21 cellular contexts compared by ENCODE assay signal in genomic region chr3:107739227-107739626, GRCh38.
DNase-seq lines count a peak whose midpoint lies in the region; ATAC-seq and TF ChIP-seq lines count a peak whose summit lies in the region.
"Had no signal": no experiment of that assay in that cellular context is flagged by ENCODE, and none has a peak within 500 bp of the region (broad histone marks: within the 10 kb centered on the region; RNA-seq: fewer than 3 reads in every experiment).

No MANE protein-coding gene starts in this region.

- peaks cover 31% of the 10 kb centered on the region for H3K4me1 Mint-ChIP-seq in activated B cell treated with CpG ODN at 0.5 μM for 24 hours
- H3K4me1 Mint-ChIP-seq in stimulated activated memory B cell treated with anti-CD40 and anti-IgM and Interleukin-4, amounts not matched to agents 10 μg/mL and 1 μg/mL and 100 μg/mL, for 72 hours, result peaks cover 33% of the 10 kb centered on the region

- POLR2A ChIA-PET in OCI-LY7 (lab: Charles Lee), result interaction anchor here (0.6 to 1.3 kb wide), 6 partner anchors 9 to 114 kb away, joined by 3 to 7 read pairs (median 3); no protein-coding TSS in a partner anchor
- POLR2A ChIA-PET in activated B cell treated with CpG ODN at 0.5 μM for 24 hours (lab: Charles Lee), result interaction anchor here (0.7 to 1.0 kb wide), 2 partner anchors 218 to 309 kb away, joined by 3 read pairs; no protein-coding TSS in a partner anchor
- POLR2A ChIA-PET in GM10248 (lab: Yijun Ruan, JAX), result no interaction called here

- no peak overlapping the region for H2AFZ ChIP-seq in OCI-LY7 (ENCODE audit: low read length)

- ATAC-seq in activated B cell treated with CpG ODN at 0.5 μM for 24 hours (ENCODE audit: low read depth) (peak; percentile 82), GM18517 (IDR thresholded peaks at IDR 0.05; ENCODE audit: unreplicated experiment) (no peak)
- ATAC-seq in stimulated activated memory B cell treated with anti-CD40 and anti-IgM and Interleukin-4, amounts not matched to agents 10 μg/mL and 1 μg/mL and 100 μg/mL, for 72 hours, result peak; percentile 59

- H4K20me1 ChIP-seq in OCI-LY7 (ENCODE audit: insufficient read depth, low read length), result peaks cover 3% of the 10 kb centered on the region; the same call in 1 of the 2 replicates

- H3K9me3 Mint-ChIP-seq in activated B cell treated with CpG ODN at 0.5 μM for 24 hours, result no peaks in the 10 kb centered on the region
- no peaks in the 10 kb centered on the region for H3K9me3 Mint-ChIP-seq in stimulated activated memory B cell treated with anti-CD40 and anti-IgM and Interleukin-4, amounts not matched to agents 10 μg/mL and 1 μg/mL and 100 μg/mL, for 72 hours

- no peak overlapping the region for H3K4me3 ChIP-seq in OCI-LY7 (ENCODE audit: low read depth, low read length, poor library complexity, severe bottlenecking)

- no peaks in the 10 kb centered on the region for H3K9me2 ChIP-seq in OCI-LY7 (ENCODE audit: insufficient read depth, low read length)
- H3K9me2 ChIP-seq: SK-N-SH had no signal

- CTCF ChIA-PET in OCI-LY7 (lab: Charles Lee; ENCODE audit: unreplicated experiment), result no interaction called here
- CTCF ChIA-PET in activated B cell treated with CpG ODN at 0.5 μM for 24 hours (lab: Charles Lee), result interaction anchor here (0.8 to 4.4 kb wide), 10 partner anchors 9 to 503 kb away, joined by 3 to 46 read pairs (median 4); no protein-coding TSS in a partner anchor
- CTCF ChIA-PET in GM10248 (lab: Yijun Ruan, JAX), result interaction anchor here (0.8 to 4.1 kb wide), 8 partner anchors 9 to 165 kb away, joined by 3 to 24 read pairs (median 3); no protein-coding TSS in a partner anchor

- H3K79me2 ChIP-seq in OCI-LY7 (ENCODE audit: insufficient read depth, low read depth, low read length), result no peaks in the 10 kb centered on the region

- H3K36me3 ChIP-seq in OCI-LY7 (ENCODE audit: insufficient read depth, low read length), result peaks cover 6% of the 10 kb centered on the region; the same call in 1 of the 2 replicates

- intact Hi-C loops in OCI-LY7 (cut with micrococcal nuclease; ENCODE audit: unreplicated experiment) (no loop called here), activated B cell treated with CpG ODN at 0.5 μM for 24 hours (cut with micrococcal nuclease) (no loop called here)

- no peaks in the 10 kb centered on the region for H3K27me3 Mint-ChIP-seq in activated B cell treated with CpG ODN at 0.5 μM for 24 hours
- H3K27me3 Mint-ChIP-seq in stimulated activated memory B cell treated with anti-CD40 and anti-IgM and Interleukin-4, amounts not matched to agents 10 μg/mL and 1 μg/mL and 100 μg/mL, for 72 hours, result no peaks in the 10 kb centered on the region

- peaks cover 22% of the 10 kb centered on the region for H3K36me3 Mint-ChIP-seq in activated B cell treated with CpG ODN at 0.5 μM for 24 hours (ENCODE audit: low read depth)
- peaks cover 18% of the 10 kb centered on the region for H3K36me3 Mint-ChIP-seq in stimulated activated memory B cell treated with anti-CD40 and anti-IgM and Interleukin-4, amounts not matched to agents 10 μg/mL and 1 μg/mL and 100 μg/mL, for 72 hours

- H3K4me2 ChIP-seq in OCI-LY7 (ENCODE audit: low read length), result no peak overlapping the region
- H3K4me2 ChIP-seq: SK-N-SH had no signal

- no peaks in the 10 kb centered on the region for H3K4me1 ChIP-seq in OCI-LY7 (ENCODE audit: insufficient read depth, low read length, poor library complexity, severe bottlenecking)

- BruUV-seq in OCI-LY7 (replicated peaks; lab: Mats Ljungman, UMichigan), result no TSS peak

- no peak overlapping the region for H3K27ac ChIP-seq in OCI-LY7 (ENCODE audit: low read depth, low read length, poor library complexity, severe bottlenecking)
- H3K27ac ChIP-seq: 22Rv1 had no signal

- TF ChIP-seq CTCF in OCI-LY7 (conservative IDR thresholded peaks at IDR 0.05; ENCODE audit: low read length) (no peak), activated B cell treated with CpG ODN at 0.5 μM for 24 hours (IDR thresholded peaks at IDR 0.05) (no peak), GM10248 (IDR thresholded peaks at IDR 0.05; ENCODE audit: control extremely low read depth, extremely low read depth, low read depth, missing control alignments) (no peak)

- peak overlapping the region; percentile 60 for H3K27ac Mint-ChIP-seq in activated B cell treated with CpG ODN at 0.5 μM for 24 hours
- H3K27ac Mint-ChIP-seq in stimulated activated memory B cell treated with anti-CD40 and anti-IgM and Interleukin-4, amounts not matched to agents 10 μg/mL and 1 μg/mL and 100 μg/mL, for 72 hours, result peak overlapping the region; percentile 28

- DNase-seq in NCI-H82 (lab: John Stamatoyannopoulos, UW) (peak; percentile 66), NCI-H82 treated with DMSO at 0.1 percent for 48 hours (lab: John Stamatoyannopoulos, UW; ENCODE audit: unreplicated experiment) (no peak), OCI-LY7 (ENCODE audit: low spot score) (peak; percentile 16), activated B cell treated with CpG ODN at 0.5 μM for 24 hours (peak; percentile 16), GM10248 (ENCODE audit: extremely low spot score) (no peak), dermis blood vessel endothelial cell (no peak)
- DNase-seq: ACHN, DMS153, DND-41, MV-4-11, NCI-H1105 treated with DMSO at 0.1 percent for 48 hours, NCI-H146, NCI-H1930, NCI-H2107, NCI-H524 treated with DMSO at 0.1 percent for 48 hours, NCI-H774, SK-N-SH, SW 1271 had no signal

- H3K4me3 Mint-ChIP-seq in activated B cell treated with CpG ODN at 0.5 μM for 24 hours, result peak overlapping the region; percentile 12
- H3K4me3 Mint-ChIP-seq in stimulated activated memory B cell treated with anti-CD40 and anti-IgM and Interleukin-4, amounts not matched to agents 10 μg/mL and 1 μg/mL and 100 μg/mL, for 72 hours, result no peak overlapping the region

- H3K9me3 ChIP-seq in OCI-LY7 (ENCODE audit: low read length), result no peaks in the 10 kb centered on the region
- H3K9me3 ChIP-seq: SK-N-SH had no signal

Comparison
In these comparisons a context has a peak if more than half of its experiments do, and no peak if none do; other contexts are left out.
1. DNase-seq: peak in NCI-H82 (single experiment), OCI-LY7 (single experiment) and activated B cell treated with CpG ODN at 0.5 μM for 24 hours (single experiment); none in NCI-H82 treated with DMSO at 0.1 percent for 48 hours (single experiment), GM10248 (single experiment) and dermis blood vessel endothelial cell (single experiment).